Comparison of ENCODE assay signal across 25 cellular contexts in the genomic region with DNA sequence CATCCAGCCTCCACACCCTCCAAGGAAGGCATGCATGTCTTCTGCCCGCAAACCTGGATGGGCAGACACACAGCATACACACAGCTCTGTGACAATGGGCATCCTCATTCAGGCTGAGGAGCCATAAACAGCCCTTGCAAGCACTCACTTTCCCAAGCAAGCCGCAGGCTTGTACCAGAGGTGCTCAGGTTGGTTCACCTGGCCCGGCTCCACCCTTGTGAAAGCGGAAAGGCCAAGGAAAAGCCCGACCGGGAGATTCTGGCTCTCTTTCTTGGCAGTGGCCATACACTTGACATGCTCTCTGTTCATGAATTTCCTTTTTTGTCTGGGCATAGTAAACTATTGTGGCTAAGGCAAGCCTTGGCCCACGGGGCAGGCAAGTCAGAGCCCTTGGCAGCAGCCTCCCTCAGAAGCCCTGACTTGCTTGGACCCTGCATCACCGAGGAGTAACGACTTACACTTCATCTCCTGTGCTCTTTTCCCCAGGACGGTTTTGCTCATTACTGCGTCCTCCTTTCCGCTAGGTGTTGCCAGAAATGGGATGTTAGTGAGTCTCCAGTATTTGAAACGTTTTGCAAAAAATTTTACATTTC.
"Had no signal": no experiment of that assay in that cellular context is flagged by ENCODE, and none has a peak within 500 bp of the region (broad histone marks: within the 10 kb centered on the region; RNA-seq: fewer than 3 reads in every experiment).

No MANE protein-coding gene starts in this region.

- H3K36me3 Mint-ChIP-seq: naive thymus-derived CD8-positive, alpha-beta T cell had no signal

- H3K4me1 ChIP-seq: left lung, lower lobe of right lung, parathyroid adenoma, right atrium auricular region, tibial artery, upper lobe of right lung had no signal

- FAIRE-seq: kidney, urothelium cell line had no signal

- H3K79me2 ChIP-seq: parathyroid adenoma had no signal

- H3K4me3 ChIP-seq: left lung, lower lobe of right lung, right atrium auricular region, skin epidermis, suprapubic skin, thoracic aorta, tibial artery, upper lobe of right lung had no signal

- H3K4me3 Mint-ChIP-seq: naive thymus-derived CD8-positive, alpha-beta T cell; nephron; neural crest cell; stimulated activated naive CD8-positive, alpha-beta T cell treated with anti-CD3 and anti-CD28 coated beads, Interleukin-15, Interleukin-2, amounts not matched to agents 100 ng/mL and 50 ng/mL, for 24 hours had no signal

- ATAC-seq: left colon; left lung; lower lobe of right lung; naive thymus-derived CD8-positive, alpha-beta T cell; sciatic nerve; upper lobe of right lung had no signal

- H3K9me3 Mint-ChIP-seq: nephron; neural crest cell; stimulated activated naive CD8-positive, alpha-beta T cell treated with anti-CD3 and anti-CD28 coated beads, Interleukin-15, Interleukin-2, amounts not matched to agents 100 ng/mL and 50 ng/mL, for 24 hours had no signal

- H3K27ac Mint-ChIP-seq: naive thymus-derived CD8-positive, alpha-beta T cell; nephron; stimulated activated naive CD8-positive, alpha-beta T cell treated with anti-CD3 and anti-CD28 coated beads, Interleukin-15, Interleukin-2, amounts not matched to agents 100 ng/mL and 50 ng/mL, for 24 hours had no signal

- H3K27ac ChIP-seq: left lung, lower lobe of right lung, parathyroid adenoma, right atrium auricular region, suprapubic skin, thoracic aorta, tibial artery, upper lobe of right lung had no signal

- H3K27me3 ChIP-seq: right atrium auricular region, upper lobe of right lung had no signal

- DNase-seq: hippocampal formation; kidney; left colon; left lung; lower lobe of right lung; naive thymus-derived CD8-positive, alpha-beta T cell; nucleus accumbens; stimulated activated CD4-positive, alpha-beta T cell treated with anti-CD3 and anti-CD28 coated beads, Interleukin-12 subunit alpha, Interleukin-12 subunit beta, amount 100 ng/mL, for 4 hours; stimulated activated CD4-positive, alpha-beta T cell treated with anti-CD3 and anti-CD28 coated beads, Interleukin-15, amount 100 ng/mL, for 24 hours; stimulated activated CD4-positive, alpha-beta T cell treated with anti-CD3 and anti-CD28 coated beads, Interleukin-2, amount 100 ng/mL, for 24 hours; stimulated activated CD4-positive, alpha-beta T cell treated with anti-CD3 and anti-CD28 coated beads, Interleukin-4, amount 100 ng/mL, for 1 hour; stimulated activated naive CD4-positive, alpha-beta T cell; tibial artery; trophoblast cell; upper lobe of right lung had no signal

- H3K36me3 ChIP-seq: left lung, lower lobe of right lung, right atrium auricular region, suprapubic skin, thoracic aorta, tibial artery, upper lobe of right lung had no signal

- H2AFZ ChIP-seq: parathyroid adenoma had no signal

- H3K9me3 ChIP-seq: left lung, lower lobe of right lung, right atrium auricular region, suprapubic skin, thoracic aorta, upper lobe of right lung had no signal

- H3K9ac ChIP-seq: parathyroid adenoma had no signal

- H3K4me1 Mint-ChIP-seq: naive thymus-derived CD8-positive, alpha-beta T cell; nephron had no signal
